Comparison of ENCODE assay signal across 13 cellular contexts in the genomic region with DNA sequence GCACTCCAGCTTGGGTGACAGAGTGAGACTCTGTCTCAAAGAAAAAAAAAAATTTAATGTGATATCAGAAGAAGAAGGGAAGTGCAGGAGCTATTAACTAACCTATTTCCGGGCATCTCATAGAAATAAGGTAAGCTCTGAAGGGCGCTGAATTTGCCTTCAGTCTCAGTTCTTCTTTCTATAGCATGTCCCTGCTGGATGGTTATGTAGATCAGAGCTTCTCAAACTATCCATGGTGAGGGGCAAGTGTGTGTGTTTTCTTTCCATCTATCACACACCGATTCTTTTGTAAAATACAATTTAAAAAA.
DNase-seq lines count a peak whose midpoint lies in the region; ATAC-seq, FAIRE-seq and TF ChIP-seq lines count a peak whose summit lies in the region.
"Had no signal": no experiment of that assay in that cellular context is flagged by ENCODE, and none has a peak within 500 bp of the region (broad histone marks: within the 10 kb centered on the region; RNA-seq: fewer than 3 reads in every experiment).

No MANE protein-coding gene starts in this region.

- WGBS in HepG2 (ENCODE audit: low lambda C conversion rate): 29% methylated on average over 3 of the region's 3 CpGs

- no peak overlapping the region for H3K4me2 ChIP-seq in HepG2 (ENCODE audit: low read depth, low read length)
- H3K4me2 ChIP-seq: KMS-11 had no signal

- no peaks in the 10 kb centered on the region for H3K36me3 ChIP-seq in HepG2 (replicated peaks in 1 of 2; ENCODE audit: control insufficient read depth in 1 of 2, insufficient read depth in 2 of 2, low read length in 2 of 2)
- H3K36me3 ChIP-seq: vagina had no signal

- in situ Hi-C loops in HepG2 (cut with HindIII; ENCODE audit: extremely low pct_ligation_motif_present, low pct_unique_long_range_greater_than_20kb): no loop called here

- no peaks in the 10 kb centered on the region for H3K4me1 ChIP-seq in HepG2 (ENCODE audit: insufficient read depth, low read length)
- H3K4me1 ChIP-seq: vagina had no signal

- no peaks in the 10 kb centered on the region for H3K9me3 Mint-ChIP-seq in activated T-helper 1 cell treated with anti-CD3 and anti-CD28 coated beads, Interleukin-12 subunit alpha, Interleukin-12 subunit beta, Interleukin-2, Interleukin-4 antibody, amounts not matched to agents 30 ng/mL and 10 ng/mL and 1 ng/mL, durations not matched to agents 14 hours and 24 hours and 36 hours

- intact Hi-C loops in activated T-helper 1 cell treated with anti-CD3 and anti-CD28 coated beads, Interleukin-12 subunit alpha, Interleukin-12 subunit beta, Interleukin-2, Interleukin-4 antibody, amounts not matched to agents 30 ng/mL and 10 ng/mL and 1 ng/mL, durations not matched to agents 14 hours and 24 hours and 36 hours (cut with micrococcal nuclease): no loop called here
- intact Hi-C loops in HepG2 (cut with micrococcal nuclease; ENCODE audit: unreplicated experiment): no loop called here

- no peak overlapping the region for H2AFZ ChIP-seq in HepG2 (ENCODE audit: low read length)
- H2AFZ ChIP-seq: parathyroid adenoma had no signal

- TF ChIP-seq RAD21 in HepG2 (CRISPR knock-in tag; IDR thresholded peaks at IDR 0.05): no peak

- peaks cover 2% of the 10 kb centered on the region for H3K27me3 Mint-ChIP-seq in activated T-helper 1 cell treated with anti-CD3 and anti-CD28 coated beads, Interleukin-12 subunit alpha, Interleukin-12 subunit beta, Interleukin-2, Interleukin-4 antibody, amounts not matched to agents 30 ng/mL and 10 ng/mL and 1 ng/mL, durations not matched to agents 14 hours and 24 hours and 36 hours (ENCODE audit: insufficient read depth)

- H3K4me1 Mint-ChIP-seq in activated T-helper 1 cell treated with anti-CD3 and anti-CD28 coated beads, Interleukin-12 subunit alpha, Interleukin-12 subunit beta, Interleukin-2, Interleukin-4 antibody, amounts not matched to agents 30 ng/mL and 10 ng/mL and 1 ng/mL, durations not matched to agents 14 hours and 24 hours and 36 hours (ENCODE audit: low read depth): no peaks in the 10 kb centered on the region

- TF ChIP-seq POLR2A in HepG2 (IDR thresholded peaks at IDR 0.05; ENCODE audit: insufficient read depth in 1 of 2, low read depth in 2 of 2, low read length in 2 of 2): no peak

- no peaks in the 10 kb centered on the region for H3K9me3 ChIP-seq in HepG2 (ENCODE audit: low read length)
- H3K9me3 ChIP-seq: vagina had no signal

- no peak overlapping the region for H3K4me3 ChIP-seq in HepG2 (replicated peaks in 1 of 3; ENCODE audit: insufficient read depth in 1 of 3, low read depth in 2 of 3, low read length in 3 of 3)
- H3K4me3 ChIP-seq: vagina had no signal

- DNase-seq in germinal center (ENCODE audit: low spot score): peak; percentile 44
- DNase-seq in iPS-NIHi7 (ENCODE audit: extremely low spot score): no peak
- DNase-seq in activated T-helper 1 cell treated with anti-CD3 and anti-CD28 coated beads, Interleukin-12 subunit alpha, Interleukin-12 subunit beta, Interleukin-2, Interleukin-4 antibody, amounts not matched to agents 30 ng/mL and 10 ng/mL and 1 ng/mL, durations not matched to agents 14 hours and 24 hours and 36 hours (ENCODE audit: low spot score): no peak
- DNase-seq in stimulated activated CD4-positive, alpha-beta T cell treated with anti-CD3 and anti-CD28 coated beads, Interleukin-2, amount 100 ng/mL, for 48 hours: no peak
- no peak for DNase-seq in HepG2 (ENCODE audit: low spot score)
- DNase-seq: left colon, NCI-H69 had no signal

- ATAC-seq in GM18907 (IDR thresholded peaks at IDR 0.05; ENCODE audit: unreplicated experiment) (peak; percentile 88), GM21717 (IDR thresholded peaks at IDR 0.05; ENCODE audit: unreplicated experiment) (peak; percentile 95), HG03159 (IDR thresholded peaks at IDR 0.05; ENCODE audit: unreplicated experiment) (peak; percentile 97), HepG2 (no peak)
- ATAC-seq: left colon had no signal

- TF ChIP-seq CTCF in HepG2 (CRISPR knock-in tag; IDR thresholded peaks at IDR 0.05): no peak

- CTCF ChIA-PET in HepG2 (lab: Yijun Ruan, JAX; ENCODE audit: low intra/inter-chr PET ratio, low total read pairs): no interaction called here

- H3K9ac ChIP-seq in HepG2 (ENCODE audit: insufficient read depth, low read depth, low read length): no peak overlapping the region
- H3K9ac ChIP-seq: KMS-11, parathyroid adenoma had no signal

- POLR2A ChIA-PET in HepG2 (lab: Yijun Ruan, JAX): no interaction called here

- no peaks in the 10 kb centered on the region for H3K36me3 Mint-ChIP-seq in activated T-helper 1 cell treated with anti-CD3 and anti-CD28 coated beads, Interleukin-12 subunit alpha, Interleukin-12 subunit beta, Interleukin-2, Interleukin-4 antibody, amounts not matched to agents 30 ng/mL and 10 ng/mL and 1 ng/mL, durations not matched to agents 14 hours and 24 hours and 36 hours (ENCODE audit: low read depth)

- H4K20me1 ChIP-seq in HepG2 (ENCODE audit: insufficient read depth, low read length): no peaks in the 10 kb centered on the region

- no peak for TF ChIP-seq EP300 in HepG2 (IDR thresholded peaks at IDR 0.05; ENCODE audit: low read depth in 2 of 2, low read length in 2 of 2)
- TF ChIP-seq EP300 in HepG2 (CRISPR knock-in tag; IDR thresholded peaks at IDR 0.05; ENCODE audit: borderline replicate concordance): no peak

- H3K27ac Mint-ChIP-seq in activated T-helper 1 cell treated with anti-CD3 and anti-CD28 coated beads, Interleukin-12 subunit alpha, Interleukin-12 subunit beta, Interleukin-2, Interleukin-4 antibody, amounts not matched to agents 30 ng/mL and 10 ng/mL and 1 ng/mL, durations not matched to agents 14 hours and 24 hours and 36 hours: no peak overlapping the region

- no peak for FAIRE-seq in HepG2 (lab: Jason Lieb, UNC)

- BruUV-seq in HepG2 (replicated peaks; lab: Mats Ljungman, UMichigan): no TSS peak

- H3K79me2 ChIP-seq in HepG2 (ENCODE audit: insufficient read depth, low read length): no peaks in the 10 kb centered on the region

- H3K4me3 Mint-ChIP-seq in activated T-helper 1 cell treated with anti-CD3 and anti-CD28 coated beads, Interleukin-12 subunit alpha, Interleukin-12 subunit beta, Interleukin-2, Interleukin-4 antibody, amounts not matched to agents 30 ng/mL and 10 ng/mL and 1 ng/mL, durations not matched to agents 14 hours and 24 hours and 36 hours: no peak overlapping the region

- no peak overlapping the region for H3K27ac ChIP-seq in HepG2 (ENCODE audit: extremely low read length, insufficient read depth, low read length)
- H3K27ac ChIP-seq: KMS-11, parathyroid adenoma, vagina had no signal

- no peaks in the 10 kb centered on the region for H3K27me3 ChIP-seq in HepG2 (ENCODE audit: control insufficient read depth in 1 of 2, insufficient read depth in 2 of 2, low read length in 2 of 2)
- H3K27me3 ChIP-seq: vagina had no signal

TF ChIP-seq in HepG2, 621 proteins besides CTCF, POLR2A, EP300 and RAD21 (continues in another document):
- no peak for TF ChIP-seq TAF15 (IDR thresholded peaks at IDR 0.05; ENCODE audit: low read depth, low read length, poor library complexity, severe bottlenecking)
- no peak for TF ChIP-seq FOXJ3 (CRISPR knock-in tag; IDR thresholded peaks at IDR 0.05; ENCODE audit: borderline replicate concordance)
- no peak for TF ChIP-seq DNMT1 (CRISPR knock-in tag; IDR thresholded peaks at IDR 0.05)
- TF ChIP-seq ZSCAN21 (CRISPR knock-in tag; IDR thresholded peaks at IDR 0.05; ENCODE audit: borderline replicate concordance): no peak
- TF ChIP-seq FLYWCH1 (CRISPR knock-in tag; IDR thresholded peaks at IDR 0.05): no peak
- TF ChIP-seq, protein P1, sequence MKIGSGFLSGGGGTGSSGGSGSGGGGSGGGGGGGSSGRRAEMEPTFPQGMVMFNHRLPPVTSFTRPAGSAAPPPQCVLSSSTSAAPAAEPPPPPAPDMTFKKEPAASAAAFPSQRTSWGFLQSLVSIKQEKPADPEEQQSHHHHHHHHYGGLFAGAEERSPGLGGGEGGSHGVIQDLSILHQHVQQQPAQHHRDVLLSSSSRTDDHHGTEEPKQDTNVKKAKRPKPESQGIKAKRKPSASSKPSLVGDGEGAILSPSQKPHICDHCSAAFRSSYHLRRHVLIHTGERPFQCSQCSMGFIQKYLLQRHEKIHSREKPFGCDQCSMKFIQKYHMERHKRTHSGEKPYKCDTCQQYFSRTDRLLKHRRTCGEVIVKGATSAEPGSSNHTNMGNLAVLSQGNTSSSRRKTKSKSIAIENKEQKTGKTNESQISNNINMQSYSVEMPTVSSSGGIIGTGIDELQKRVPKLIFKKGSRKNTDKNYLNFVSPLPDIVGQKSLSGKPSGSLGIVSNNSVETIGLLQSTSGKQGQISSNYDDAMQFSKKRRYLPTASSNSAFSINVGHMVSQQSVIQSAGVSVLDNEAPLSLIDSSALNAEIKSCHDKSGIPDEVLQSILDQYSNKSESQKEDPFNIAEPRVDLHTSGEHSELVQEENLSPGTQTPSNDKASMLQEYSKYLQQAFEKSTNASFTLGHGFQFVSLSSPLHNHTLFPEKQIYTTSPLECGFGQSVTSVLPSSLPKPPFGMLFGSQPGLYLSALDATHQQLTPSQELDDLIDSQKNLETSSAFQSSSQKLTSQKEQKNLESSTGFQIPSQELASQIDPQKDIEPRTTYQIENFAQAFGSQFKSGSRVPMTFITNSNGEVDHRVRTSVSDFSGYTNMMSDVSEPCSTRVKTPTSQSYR (CRISPR knock-in tag; IDR thresholded peaks at IDR 0.05; ENCODE audit: borderline replicate concordance): no peak
- TF ChIP-seq ZFP36L2 (CRISPR knock-in tag; IDR thresholded peaks at IDR 0.05): no peak
- no peak for TF ChIP-seq ZNF629 (CRISPR knock-in tag; conservative IDR thresholded peaks at IDR 0.05)
- no peak for TF ChIP-seq SMAD1 (CRISPR knock-in tag; IDR thresholded peaks at IDR 0.05; ENCODE audit: borderline replicate concordance, low read depth)
- TF ChIP-seq ZNF619 (CRISPR knock-in tag; IDR thresholded peaks at IDR 0.05): no peak
- TF ChIP-seq, protein P2, sequence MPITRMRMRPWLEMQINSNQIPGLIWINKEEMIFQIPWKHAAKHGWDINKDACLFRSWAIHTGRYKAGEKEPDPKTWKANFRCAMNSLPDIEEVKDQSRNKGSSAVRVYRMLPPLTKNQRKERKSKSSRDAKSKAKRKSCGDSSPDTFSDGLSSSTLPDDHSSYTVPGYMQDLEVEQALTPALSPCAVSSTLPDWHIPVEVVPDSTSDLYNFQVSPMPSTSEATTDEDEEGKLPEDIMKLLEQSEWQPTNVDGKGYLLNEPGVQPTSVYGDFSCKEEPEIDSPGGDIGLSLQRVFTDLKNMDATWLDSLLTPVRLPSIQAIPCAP (CRISPR knock-in tag; IDR thresholded peaks at IDR 0.05; ENCODE audit: low read depth): no peak
- no peak for TF ChIP-seq ZSCAN29 (CRISPR knock-in tag; conservative IDR thresholded peaks at IDR 0.05)
- TF ChIP-seq RARG (CRISPR knock-in tag; IDR thresholded peaks at IDR 0.05; ENCODE audit: low read depth): no peak
- TF ChIP-seq, protein P3, sequence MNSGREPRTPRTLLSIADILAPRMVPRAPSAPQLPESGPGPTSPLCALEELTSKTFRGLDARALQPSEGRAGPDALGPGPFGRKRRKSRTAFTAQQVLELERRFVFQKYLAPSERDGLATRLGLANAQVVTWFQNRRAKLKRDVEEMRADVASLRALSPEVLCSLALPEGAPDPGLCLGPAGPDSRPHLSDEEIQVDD (CRISPR knock-in tag; IDR thresholded peaks at IDR 0.05; ENCODE audit: borderline replicate concordance): no peak
- TF ChIP-seq CC2D1A (CRISPR knock-in tag; IDR thresholded peaks at IDR 0.05): no peak
